1 cellular context compared by ENCODE assay signal in the genomic region with DNA sequence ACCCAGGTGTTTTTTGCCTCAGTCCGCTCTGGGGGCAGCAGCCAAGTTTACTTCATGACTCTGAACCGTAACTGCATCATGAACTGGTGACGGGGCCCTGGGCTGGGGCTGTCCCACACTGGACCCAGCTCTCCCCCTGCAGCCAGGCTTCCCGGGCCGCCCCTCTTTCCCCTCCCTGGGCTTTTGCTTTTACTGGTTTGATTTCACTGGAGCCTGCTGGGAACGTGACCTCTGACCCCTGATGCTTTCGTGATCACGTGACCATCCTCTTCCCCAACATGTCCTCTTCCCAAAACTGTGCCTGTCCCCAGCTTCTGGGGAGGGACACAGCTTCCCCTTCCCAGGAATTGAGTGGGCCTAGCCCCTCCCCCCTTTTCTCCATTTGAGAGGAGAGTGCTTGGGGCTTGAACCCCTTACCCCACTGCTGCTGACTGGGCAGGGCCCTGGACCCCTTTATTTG.
TF ChIP-seq lines count a peak whose summit lies in the region.

No MANE protein-coding gene starts in this region.

TF ChIP-seq in H1, 55 proteins besides CTCF, POLR2A, EP300 and RAD21:
- TF ChIP-seq, protein P1, sequence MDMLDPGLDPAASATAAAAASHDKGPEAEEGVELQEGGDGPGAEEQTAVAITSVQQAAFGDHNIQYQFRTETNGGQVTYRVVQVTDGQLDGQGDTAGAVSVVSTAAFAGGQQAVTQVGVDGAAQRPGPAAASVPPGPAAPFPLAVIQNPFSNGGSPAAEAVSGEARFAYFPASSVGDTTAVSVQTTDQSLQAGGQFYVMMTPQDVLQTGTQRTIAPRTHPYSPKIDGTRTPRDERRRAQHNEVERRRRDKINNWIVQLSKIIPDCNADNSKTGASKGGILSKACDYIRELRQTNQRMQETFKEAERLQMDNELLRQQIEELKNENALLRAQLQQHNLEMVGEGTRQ (IDR thresholded peaks at IDR 0.05; ENCODE audit: low read length), result peak; percentile 22; the same call in 1 of the 2 replicates
- no peak for TF ChIP-seq CREB1 (IDR thresholded peaks at IDR 0.05)
